In the genomic region with DNA sequence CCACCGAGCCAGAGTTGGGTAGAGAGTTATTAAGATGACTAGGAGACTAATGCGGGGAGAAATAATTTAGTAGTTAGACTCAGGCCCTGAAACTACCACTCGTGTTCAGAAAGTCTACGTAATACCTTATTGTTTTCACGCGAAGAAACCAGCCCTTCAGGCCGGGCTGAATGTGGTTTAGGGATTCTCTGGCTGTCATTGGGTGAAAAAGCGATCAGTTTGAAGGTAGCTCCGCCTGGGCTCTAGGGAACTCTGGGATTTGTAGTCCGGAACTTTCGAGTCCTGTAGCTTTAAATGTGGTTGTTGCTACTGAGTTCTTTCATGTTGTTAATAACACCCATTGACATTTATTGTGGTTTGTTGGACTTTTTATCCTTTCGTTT, we compare ENCODE assay signal across 8 cellular contexts. TPM values are rescaled to one million over a fixed set of nuclear protein-coding genes. Genes with fewer than 3 reads are reported as not detected.
A peak's percentile ranks its signal among the peaks of the same experiment; 100 is the strongest.
DNase-seq lines count a peak whose midpoint lies in the region; ATAC-seq and TF ChIP-seq lines count a peak whose summit lies in the region.

No MANE protein-coding gene starts in this region.

- no peaks in the 10 kb centered on the region for H3K27me3 ChIP-seq in prostate gland (replicated peaks; ENCODE audit: insufficient read depth)

- peak; percentile 63 for ATAC-seq in HG02759 (IDR thresholded peaks at IDR 0.05; ENCODE audit: unreplicated experiment)
- ATAC-seq in left ventricle myocardium superior, result peak; percentile 88

- TF ChIP-seq POLR2A in prostate gland (IDR thresholded peaks at IDR 0.05), result no peak

- intact Hi-C loops in left ventricle myocardium superior (cut with micrococcal nuclease) (no loop called here), prostate gland (cut with DNase I) (loop anchor here (5.0 kb wide), 3 partner anchors 85 to 250 kb away; a partner anchor contains a TSS)

- peak overlapping the region; percentile 95 to 96 for H3K27ac ChIP-seq in prostate gland

- peaks cover 2% of the 10 kb centered on the region for H3K4me1 ChIP-seq in prostate gland (replicated peaks)

- WGBS in prostate gland, result under 1% methylated on average over 12 of the region's 12 CpGs

- H3K4me3 ChIP-seq in GM12864 (ENCODE audit: low read depth, low read length) (peak overlapping the region; percentile 72), prostate gland (peak overlapping the region; percentile 49 to 53)

- no peaks in the 10 kb centered on the region for H3K9me3 ChIP-seq in prostate gland

- H3K36me3 ChIP-seq in prostate gland, result no peaks in the 10 kb centered on the region

- peak; percentile 93 for DNase-seq in GM12864 (ENCODE audit: low read depth)
- peak; percentile 86 for DNase-seq in NCI-H128 (lab: John Stamatoyannopoulos, UW; ENCODE audit: unreplicated experiment)
- peak; percentile 75 for DNase-seq in SKM-1 treated with dmso at 0.1 percent for 144 hours (lab: John Stamatoyannopoulos, UW; ENCODE audit: unreplicated experiment)
- DNase-seq in amniotic stem cell (lab: John Stamatoyannopoulos, UW), result peak; percentile 74
- peak; percentile 62 for DNase-seq in left ventricle myocardium superior
- DNase-seq in prostate gland (ENCODE audit: low spot score), result peak; percentile 93
- DNase-seq in ureter (ENCODE audit: low spot score), result peak; percentile 88

- TF ChIP-seq CTCF in GM12864 (IDR thresholded peaks at IDR 0.05; ENCODE audit: low read depth, low read length, missing control alignments), result no peak
- TF ChIP-seq CTCF in prostate gland (IDR thresholded peaks at IDR 0.05), result peak in 1 of 4 experiments; percentile 6

RNA-seq across cellular contexts. Expression of a gene that starts 0.5 kb away (rescaled TPM):
- 6.5 TPM for total RNA-seq in left ventricle myocardium superior
- total RNA-seq in prostate gland, result 1 to 10 TPM; 4.9 to 8.9 TPM
- 19.3 TPM for total RNA-seq in ureter

Comparison
In these comparisons a context has a peak if more than half of its experiments do, and no peak if none do; other contexts are left out.
1. Peak in every context shown above with its lines: DNase-seq, ATAC-seq, H3K4me3 ChIP-seq and H3K27ac ChIP-seq.